ENCODE assay signal across 9 cellular contexts in genomic region chr22:36360871-36361383, GRCh38. TPM values are rescaled to one million over a fixed set of nuclear protein-coding genes. Genes with fewer than 3 reads are reported as not detected.
A peak's percentile ranks its signal among the peaks of the same experiment; 100 is the strongest.
DNase-seq lines count a peak whose midpoint lies in the region; ATAC-seq lines count a peak whose summit lies in the region.
"Had no signal": no experiment of that assay in that cellular context is flagged by ENCODE, and none has a peak within 500 bp of the region (broad histone marks: within the 10 kb centered on the region; RNA-seq: fewer than 3 reads in every experiment).

No MANE protein-coding gene starts in this region.

- H3K4me3 ChIP-seq in muscle layer of duodenum (ENCODE audit: low read depth in 1 of 2, low read length in 2 of 2) (peak overlapping the region in 1 of 2 donors; percentile 2), aorta (ENCODE audit: low read length in 2 of 2) (no peak overlapping the region)

- 6 to 7% methylated on average over 5 of the region's 5 CpGs for WGBS in aorta, 2 donors

- H3K9me3 ChIP-seq in muscle layer of duodenum (ENCODE audit: control insufficient read depth in 1 of 2, low read length in 2 of 2) (no peaks in the 10 kb centered on the region), aorta (ENCODE audit: control insufficient read depth, low read length) (no peaks in the 10 kb centered on the region)

- intact Hi-C loops in aorta (cut with DNase I), result no loop called here

- peaks cover 100% of the 10 kb centered on the region for H3K4me1 Mint-ChIP-seq in stimulated activated naive CD8-positive, alpha-beta T cell treated with anti-CD3 and anti-CD28 coated beads, Interleukin-15, Interleukin-2, amounts not matched to agents 100 ng/mL and 50 ng/mL, for 24 hours (ENCODE audit: low read depth)
- H3K4me1 Mint-ChIP-seq in central memory CD8-positive, alpha-beta T cell, result peaks cover 94% of the 10 kb centered on the region

- H3K36me3 ChIP-seq in muscle layer of duodenum (ENCODE audit: control insufficient read depth in 1 of 2, insufficient read depth in 2 of 2, low read length in 2 of 2) (no peaks in the 10 kb centered on the region), aorta (ENCODE audit: control insufficient read depth in 1 of 2, insufficient read depth in 2 of 2, low read length in 1 of 2) (peaks cover 0 to 3% of the 10 kb centered on the region in 2 donors)

- H3K4me1 ChIP-seq in muscle layer of duodenum (ENCODE audit: control insufficient read depth in 1 of 2, insufficient read depth in 2 of 2, low read length in 2 of 2), result peaks cover 49 to 99% of the 10 kb centered on the region in 2 donors
- H3K4me1 ChIP-seq in aorta (ENCODE audit: control insufficient read depth in 1 of 2, insufficient read depth in 2 of 2, low read length in 2 of 2), result peaks cover 15 to 18% of the 10 kb centered on the region in 2 donors

- no peaks in the 10 kb centered on the region for H3K27me3 Mint-ChIP-seq in stimulated activated naive CD8-positive, alpha-beta T cell treated with anti-CD3 and anti-CD28 coated beads, Interleukin-15, Interleukin-2, amounts not matched to agents 100 ng/mL and 50 ng/mL, for 24 hours
- no peaks in the 10 kb centered on the region for H3K27me3 Mint-ChIP-seq in central memory CD8-positive, alpha-beta T cell

- peaks cover 56% of the 10 kb centered on the region for H3K36me3 Mint-ChIP-seq in stimulated activated naive CD8-positive, alpha-beta T cell treated with anti-CD3 and anti-CD28 coated beads, Interleukin-15, Interleukin-2, amounts not matched to agents 100 ng/mL and 50 ng/mL, for 24 hours (ENCODE audit: low read depth)
- H3K36me3 Mint-ChIP-seq in central memory CD8-positive, alpha-beta T cell (ENCODE audit: insufficient read depth), result peaks cover 51% of the 10 kb centered on the region

- H3K4me3 Mint-ChIP-seq in stimulated activated naive CD8-positive, alpha-beta T cell treated with anti-CD3 and anti-CD28 coated beads, Interleukin-15, Interleukin-2, amounts not matched to agents 100 ng/mL and 50 ng/mL, for 24 hours, result peak overlapping the region; percentile 58
- H3K4me3 Mint-ChIP-seq in central memory CD8-positive, alpha-beta T cell, result peak overlapping the region; percentile 67

- no peak for DNase-seq in stimulated activated naive CD8-positive, alpha-beta T cell treated with anti-CD3 and anti-CD28 coated beads, Interleukin-15, Interleukin-2, amounts not matched to agents 100 U/mL and 50 U/mL, for 24 hours
- DNase-seq in central memory CD8-positive, alpha-beta T cell (ENCODE audit: low spot score in 2 of 2), result no peak
- DNase-seq in aorta (no peak), NCI-H510A (lab: John Stamatoyannopoulos, UW) (no peak)
- DNase-seq: DMS53 had no signal

- H3K27ac ChIP-seq in muscle layer of duodenum (ENCODE audit: low read length) (peak overlapping the region; percentile 40), aorta (ENCODE audit: low read depth in 1 of 2, low read length in 2 of 2) (peak overlapping the region; percentile 1 to 81)

- H3K27ac Mint-ChIP-seq in stimulated activated naive CD8-positive, alpha-beta T cell treated with anti-CD3 and anti-CD28 coated beads, Interleukin-15, Interleukin-2, amounts not matched to agents 100 ng/mL and 50 ng/mL, for 24 hours, result peak overlapping the region; percentile 96
- H3K27ac Mint-ChIP-seq in central memory CD8-positive, alpha-beta T cell (ENCODE audit: low read depth), result peak overlapping the region; percentile 97

- H3K27me3 ChIP-seq in muscle layer of duodenum (ENCODE audit: low read depth, low read length) (no peaks in the 10 kb centered on the region), aorta (ENCODE audit: control insufficient read depth in 1 of 2, insufficient read depth in 2 of 2, low read length in 1 of 2) (no peaks in the 10 kb centered on the region)

- H3K9me3 Mint-ChIP-seq in stimulated activated naive CD8-positive, alpha-beta T cell treated with anti-CD3 and anti-CD28 coated beads, Interleukin-15, Interleukin-2, amounts not matched to agents 100 ng/mL and 50 ng/mL, for 24 hours, result no peaks in the 10 kb centered on the region
- no peaks in the 10 kb centered on the region for H3K9me3 Mint-ChIP-seq in central memory CD8-positive, alpha-beta T cell

- no peak for ATAC-seq in stimulated activated naive CD8-positive, alpha-beta T cell treated with anti-CD3 and anti-CD28 coated beads, Interleukin-15, Interleukin-2, amounts not matched to agents 100 U/mL and 50 U/mL, for 24 hours
- ATAC-seq in central memory CD8-positive, alpha-beta T cell (replicated peaks; ENCODE audit: extremely low read depth, poor library complexity, severe bottlenecking), result no peak
- ATAC-seq in aorta (ENCODE audit: low FRiP score) (peak; percentile 23), GM18511 (IDR thresholded peaks at IDR 0.05; ENCODE audit: unreplicated experiment) (no peak), GM21786 (IDR thresholded peaks at IDR 0.05; ENCODE audit: unreplicated experiment) (no peak)

RNA-seq across cellular contexts. Expression of gene MYH9, which starts 26.8 kb away (rescaled TPM):
- total RNA-seq in aorta, result 1,000 to 10,000 TPM; 1,564 to 1,890 TPM
- polyA plus RNA-seq in aorta, result 100 to 1,000 TPM; 170 to 572 TPM
